9 cellular contexts compared by ENCODE assay signal in the genomic region with DNA sequence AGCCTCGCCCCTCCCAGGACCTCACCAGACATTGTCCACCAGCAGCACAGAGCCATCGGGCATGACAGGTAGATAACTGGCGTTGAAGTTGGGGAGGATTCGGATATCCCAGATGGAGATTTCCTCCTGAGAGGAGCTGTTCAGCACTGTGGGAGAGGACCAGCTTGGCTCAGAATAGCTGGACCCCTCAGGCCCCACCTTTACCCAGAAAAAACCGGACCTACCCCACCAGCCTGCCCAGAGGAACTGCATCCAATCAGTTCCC. TPM values are rescaled to one million over a fixed set of nuclear protein-coding genes. Genes with fewer than 3 reads are reported as not detected.
DNase-seq lines count a peak whose midpoint lies in the region; ATAC-seq and TF ChIP-seq lines count a peak whose summit lies in the region.
"Had no signal": no experiment of that assay in that cellular context is flagged by ENCODE, and none has a peak within 500 bp of the region (broad histone marks: within the 10 kb centered on the region; RNA-seq: fewer than 3 reads in every experiment).

No MANE protein-coding gene starts in this region.

- no peak overlapping the region for H2BK5ac ChIP-seq in mesendoderm (ENCODE audit: low read length)

- H3K27me3 ChIP-seq in mesendoderm (ENCODE audit: insufficient read depth, low read length, poor library complexity): no peaks in the 10 kb centered on the region
- no peaks in the 10 kb centered on the region for H3K27me3 ChIP-seq in aorta (ENCODE audit: control insufficient read depth in 1 of 2, insufficient read depth in 2 of 2, low read length in 1 of 2)

- H3K36me3 ChIP-seq in HEK293 (ENCODE audit: control insufficient read depth in 2 of 2, insufficient read depth in 1 of 2, low read length in 2 of 2) (peaks cover 4 to 48% of the 10 kb centered on the region in 2 experiments; a peak in 2 of 3 replicates), mesendoderm (ENCODE audit: control insufficient read depth, insufficient read depth, low read length) (peaks cover 11% of the 10 kb centered on the region), aorta (ENCODE audit: control insufficient read depth in 1 of 2, insufficient read depth in 2 of 2, low read length in 1 of 2) (no peaks in the 10 kb centered on the region)

- peaks cover 15% of the 10 kb centered on the region for H3K79me1 ChIP-seq in mesendoderm (ENCODE audit: low read length)

- no peak overlapping the region for H3K4me3 ChIP-seq in HEK293 (ENCODE audit: low read depth, low read length)
- H3K4me3 ChIP-seq in astrocyte of the cerebellum (ENCODE audit: low read depth, low read length): peak overlapping the region; percentile 76
- H3K4me3 ChIP-seq in mesendoderm (ENCODE audit: low read length): no peak overlapping the region
- no peak overlapping the region for H3K4me3 ChIP-seq in aorta (ENCODE audit: low read length in 2 of 2)

- peak overlapping the region; percentile 79 for H3K56ac ChIP-seq in mesendoderm (ENCODE audit: low read length)

- no peak overlapping the region for H2AK5ac ChIP-seq in mesendoderm (ENCODE audit: low read length)

- H3K23ac ChIP-seq in mesendoderm (ENCODE audit: low read length): no peak overlapping the region

- H3K27ac ChIP-seq in HEK293 (ENCODE audit: extremely low read depth, low read depth, low read length): no peak overlapping the region
- H3K27ac ChIP-seq in mesendoderm (ENCODE audit: low read depth, low read length): peak overlapping the region; percentile 18
- H3K27ac ChIP-seq in aorta (ENCODE audit: low read depth in 1 of 2, low read length in 2 of 2): no peak overlapping the region
- no peak overlapping the region for H3K27ac ChIP-seq in caudate nucleus (ENCODE audit: low read depth, low read length)

- CTCF ChIA-PET in HEK293 (lab: Yijun Ruan, JAX): interaction anchor here (0.5 to 1.8 kb wide), 5 partner anchors 24 to 568 kb away, joined by 3 to 5 read pairs (median 3); no protein-coding TSS in a partner anchor

- H3K79me2 ChIP-seq in mesendoderm (ENCODE audit: control insufficient read depth, insufficient read depth, low read length): no peaks in the 10 kb centered on the region

- POLR2A ChIA-PET in HEK293 (lab: Yijun Ruan, JAX): interaction anchor here (0.6 to 4.3 kb wide), 9 partner anchors 8 to 1072 kb away, joined by 3 to 38 read pairs (median 3); partner anchors contain the start of genes GPC2, LAMTOR4, MBLAC1 and MEPCE

- H4K5ac ChIP-seq in mesendoderm (ENCODE audit: low read length): no peak overlapping the region

- WGBS in mesendoderm (ENCODE audit: extremely low coverage, insufficient coverage, low lambda C conversion rate): no CpG with 5 or more reads among the region's 5 CpGs
- 67 to 74% methylated on average over 5 of the region's 5 CpGs for WGBS in aorta, 2 donors

- H3K18ac ChIP-seq in mesendoderm (ENCODE audit: low read length): no peak overlapping the region

- H2BK120ac ChIP-seq in mesendoderm (ENCODE audit: low read depth, low read length): no peak overlapping the region

- H4K8ac ChIP-seq in mesendoderm (ENCODE audit: low read depth, low read length): no peak overlapping the region

- intact Hi-C loops in aorta (cut with DNase I): no loop called here

- peak overlapping the region; percentile 31 for H3K4me2 ChIP-seq in mesendoderm (ENCODE audit: low read length)

- DNase-seq in 8988T: peak; percentile 6
- no peak for DNase-seq in astrocyte of the cerebellum (ENCODE audit: low read depth)
- DNase-seq in mesendoderm: no peak
- no peak for DNase-seq in aorta
- no peak for DNase-seq in LoVo (ENCODE audit: low spot score)
- no peak for DNase-seq in caudate nucleus (lab: John Stamatoyannopoulos, UW)
- DNase-seq: NCI-H524 treated with DMSO at 0.1 percent for 48 hours had no signal

- TF ChIP-seq CTCF in HEK293 (tag by site-specific recombination; IDR thresholded peaks at IDR 0.05): no peak
- TF ChIP-seq CTCF in astrocyte of the cerebellum (IDR thresholded peaks at IDR 0.05; ENCODE audit: low read depth, low read length, missing control alignments): no peak

- peak overlapping the region; percentile 92 for H3K9ac ChIP-seq in mesendoderm (ENCODE audit: low read length)

- H3K4me1 ChIP-seq in HEK293 (ENCODE audit: control insufficient read depth, insufficient read depth, low read length) (no peaks in the 10 kb centered on the region), mesendoderm (ENCODE audit: control insufficient read depth, low read depth, low read length) (peaks cover 12% of the 10 kb centered on the region), aorta (ENCODE audit: control insufficient read depth in 1 of 2, insufficient read depth in 2 of 2, low read length in 2 of 2) (no peaks in the 10 kb centered on the region)

- ATAC-seq in aorta (ENCODE audit: low FRiP score) (no peak), HG02973 (IDR thresholded peaks at IDR 0.05; ENCODE audit: unreplicated experiment) (no peak)

- in situ Hi-C loops in astrocyte of the cerebellum (cut with HindIII; ENCODE audit: low sequenced_read_pairs): no loop called here

- no peak overlapping the region for H3K4ac ChIP-seq in mesendoderm (ENCODE audit: low read depth, low read length)

- no peak overlapping the region for H2BK15ac ChIP-seq in mesendoderm (replicated peaks; ENCODE audit: low read depth)

- H3K9me3 ChIP-seq in HEK293 (ENCODE audit: control insufficient read depth, insufficient read depth, low read depth, low read length): no peaks in the 10 kb centered on the region
- no peaks in the 10 kb centered on the region for H3K9me3 ChIP-seq in aorta (ENCODE audit: control insufficient read depth, low read length)

TF ChIP-seq in HEK293, 187 proteins besides CTCF, POLR2A, EP300 and RAD21 (continues in another document):
- TF ChIP-seq, protein P1, sequence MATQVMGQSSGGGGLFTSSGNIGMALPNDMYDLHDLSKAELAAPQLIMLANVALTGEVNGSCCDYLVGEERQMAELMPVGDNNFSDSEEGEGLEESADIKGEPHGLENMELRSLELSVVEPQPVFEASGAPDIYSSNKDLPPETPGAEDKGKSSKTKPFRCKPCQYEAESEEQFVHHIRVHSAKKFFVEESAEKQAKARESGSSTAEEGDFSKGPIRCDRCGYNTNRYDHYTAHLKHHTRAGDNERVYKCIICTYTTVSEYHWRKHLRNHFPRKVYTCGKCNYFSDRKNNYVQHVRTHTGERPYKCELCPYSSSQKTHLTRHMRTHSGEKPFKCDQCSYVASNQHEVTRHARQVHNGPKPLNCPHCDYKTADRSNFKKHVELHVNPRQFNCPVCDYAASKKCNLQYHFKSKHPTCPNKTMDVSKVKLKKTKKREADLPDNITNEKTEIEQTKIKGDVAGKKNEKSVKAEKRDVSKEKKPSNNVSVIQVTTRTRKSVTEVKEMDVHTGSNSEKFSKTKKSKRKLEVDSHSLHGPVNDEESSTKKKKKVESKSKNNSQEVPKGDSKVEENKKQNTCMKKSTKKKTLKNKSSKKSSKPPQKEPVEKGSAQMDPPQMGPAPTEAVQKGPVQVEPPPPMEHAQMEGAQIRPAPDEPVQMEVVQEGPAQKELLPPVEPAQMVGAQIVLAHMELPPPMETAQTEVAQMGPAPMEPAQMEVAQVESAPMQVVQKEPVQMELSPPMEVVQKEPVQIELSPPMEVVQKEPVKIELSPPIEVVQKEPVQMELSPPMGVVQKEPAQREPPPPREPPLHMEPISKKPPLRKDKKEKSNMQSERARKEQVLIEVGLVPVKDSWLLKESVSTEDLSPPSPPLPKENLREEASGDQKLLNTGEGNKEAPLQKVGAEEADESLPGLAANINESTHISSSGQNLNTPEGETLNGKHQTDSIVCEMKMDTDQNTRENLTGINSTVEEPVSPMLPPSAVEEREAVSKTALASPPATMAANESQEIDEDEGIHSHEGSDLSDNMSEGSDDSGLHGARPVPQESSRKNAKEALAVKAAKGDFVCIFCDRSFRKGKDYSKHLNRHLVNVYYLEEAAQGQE (tag by site-specific recombination; IDR thresholded peaks at IDR 0.05): peak; percentile 74
- no peak for TF ChIP-seq ZNF837 (tag by site-specific recombination; IDR thresholded peaks at IDR 0.05)
- TF ChIP-seq IKZF3 (tag by site-specific recombination; IDR thresholded peaks at IDR 0.05): peak; percentile 10; the same call in 1 of the 2 replicates

RNA-seq across cellular contexts. Expression of gene TRAPPC14, which starts 1.5 kb away (rescaled TPM):
- 10.1 TPM for polyA plus RNA-seq in mesendoderm (2013, experiment 1 of 2)
- 9.8 TPM for polyA plus RNA-seq in mesendoderm (2013, experiment 2 of 2)
- 10 to 100 TPM; 16.5 to 17.4 TPM for total RNA-seq in aorta
- polyA plus RNA-seq in aorta: 10 to 100 TPM in 1 of 2 donors, 1 to 10 TPM in 1; 3.6 to 28.2 TPM

RNA-seq across cellular contexts. Expression of gene LAMTOR4, which starts 8.3 kb away (rescaled TPM):
- 102 TPM for polyA plus RNA-seq in mesendoderm (2013, experiment 1 of 2)
- polyA plus RNA-seq in mesendoderm (2013, experiment 2 of 2): 105 TPM
- total RNA-seq in aorta: 100 to 1,000 TPM in 1 of 2 donors, 10 to 100 TPM in 1; 80.2 to 104 TPM
- polyA plus RNA-seq in aorta: 100 to 1,000 TPM; 267 to 310 TPM

RNA-seq across cellular contexts. Expression of gene GAL3ST4, which starts 11.4 kb away (rescaled TPM):
- 2.2 TPM for polyA plus RNA-seq in mesendoderm (2013, experiment 1 of 2)
- polyA plus RNA-seq in mesendoderm (2013, experiment 2 of 2): 2.2 TPM
- total RNA-seq in aorta: 10 to 100 TPM in 1 of 2 donors, 1 to 10 TPM in 1; 4.4 to 14.9 TPM
- polyA plus RNA-seq in aorta: 10 to 100 TPM in 1 of 2 donors, 1 to 10 TPM in 1; 5.8 to 12.5 TPM

RNA-seq across cellular contexts. Expression of gene GPC2, which starts 20.2 kb away (rescaled TPM):
- 8.8 TPM for polyA plus RNA-seq in mesendoderm (2013, experiment 1 of 2)
- polyA plus RNA-seq in mesendoderm (2013, experiment 2 of 2): 8.9 TPM
- 1 to 10 TPM in 1 of 2 donors, under 1 TPM in 1; 0.78 to 3.7 TPM for total RNA-seq in aorta
- 1 to 10 TPM in 1 of 2 donors, under 1 TPM in 1; 0.63 to 1.2 TPM for polyA plus RNA-seq in aorta

RNA-seq across cellular contexts. Expression of gene STAG3, which starts 20.7 kb away (rescaled TPM):
- polyA plus RNA-seq in mesendoderm (2013, experiment 1 of 2): 1.1 TPM
- polyA plus RNA-seq in mesendoderm (2013, experiment 2 of 2): 0.67 TPM
- 1 to 10 TPM in 1 of 2 donors, under 1 TPM in 1; 0.96 to 1.5 TPM for total RNA-seq in aorta
- polyA plus RNA-seq in aorta: 1 to 10 TPM in 1 of 2 donors, under 1 TPM in 1; 0.13 to 1.7 TPM
